Comparison of ENCODE assay signal across 1 cellular context in the genomic region with DNA sequence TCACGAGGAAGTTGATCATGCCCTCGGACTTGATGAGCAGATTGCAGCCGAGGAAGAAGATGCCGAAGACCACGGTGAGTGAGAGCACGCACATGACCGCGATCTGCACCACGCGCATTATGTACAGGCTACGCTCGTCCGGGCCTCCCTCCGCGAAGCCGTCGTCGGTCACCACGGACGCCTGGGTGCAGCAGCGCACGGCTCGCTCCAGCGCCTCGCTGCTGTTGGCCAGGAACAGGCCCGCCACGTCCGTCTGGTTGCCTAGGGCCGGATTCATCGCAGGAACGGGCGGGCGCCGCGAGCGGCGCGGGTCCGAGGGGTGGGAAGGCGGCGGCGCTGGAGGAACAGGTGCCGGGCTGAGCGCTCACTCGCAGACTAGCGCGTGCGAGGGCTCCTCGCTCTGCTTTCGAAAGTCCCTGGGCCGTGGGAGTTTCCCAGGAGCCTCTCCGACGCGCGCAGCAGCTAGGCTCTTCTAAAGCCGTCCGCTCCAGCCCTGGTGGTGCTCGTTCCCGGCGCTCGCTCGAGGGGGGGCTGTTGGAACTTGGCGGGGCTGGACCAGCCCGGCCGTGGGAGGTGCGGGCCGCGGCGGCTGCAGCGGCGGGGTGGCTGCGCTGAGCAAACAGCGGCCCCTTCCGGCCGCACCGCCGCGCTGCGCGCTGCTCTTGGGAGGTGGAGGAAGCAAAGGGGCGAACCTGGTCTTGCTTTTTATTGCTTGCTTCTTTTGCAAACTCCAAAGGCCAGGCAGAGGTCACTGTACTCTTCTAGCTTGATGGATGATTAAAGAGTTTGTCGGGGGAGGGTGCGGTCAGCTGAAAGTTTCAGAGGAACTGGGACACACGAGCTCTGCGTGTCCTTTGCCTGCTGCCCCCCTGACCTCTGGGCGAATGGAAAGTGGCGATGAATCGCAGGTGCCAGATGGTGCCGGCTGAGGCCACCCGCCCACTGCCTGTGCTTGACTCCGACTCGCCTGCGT.
TF ChIP-seq lines count a peak whose summit lies in the region.

A gene (minus strand): TSS at position 474 of the 973 bp plus-strand sequence. CDS start 197 bp downstream, at position 277.

TF ChIP-seq in K562, 482 proteins besides CTCF, POLR2A, EP300 and RAD21 (continued from another document):
- TF ChIP-seq, protein P1, sequence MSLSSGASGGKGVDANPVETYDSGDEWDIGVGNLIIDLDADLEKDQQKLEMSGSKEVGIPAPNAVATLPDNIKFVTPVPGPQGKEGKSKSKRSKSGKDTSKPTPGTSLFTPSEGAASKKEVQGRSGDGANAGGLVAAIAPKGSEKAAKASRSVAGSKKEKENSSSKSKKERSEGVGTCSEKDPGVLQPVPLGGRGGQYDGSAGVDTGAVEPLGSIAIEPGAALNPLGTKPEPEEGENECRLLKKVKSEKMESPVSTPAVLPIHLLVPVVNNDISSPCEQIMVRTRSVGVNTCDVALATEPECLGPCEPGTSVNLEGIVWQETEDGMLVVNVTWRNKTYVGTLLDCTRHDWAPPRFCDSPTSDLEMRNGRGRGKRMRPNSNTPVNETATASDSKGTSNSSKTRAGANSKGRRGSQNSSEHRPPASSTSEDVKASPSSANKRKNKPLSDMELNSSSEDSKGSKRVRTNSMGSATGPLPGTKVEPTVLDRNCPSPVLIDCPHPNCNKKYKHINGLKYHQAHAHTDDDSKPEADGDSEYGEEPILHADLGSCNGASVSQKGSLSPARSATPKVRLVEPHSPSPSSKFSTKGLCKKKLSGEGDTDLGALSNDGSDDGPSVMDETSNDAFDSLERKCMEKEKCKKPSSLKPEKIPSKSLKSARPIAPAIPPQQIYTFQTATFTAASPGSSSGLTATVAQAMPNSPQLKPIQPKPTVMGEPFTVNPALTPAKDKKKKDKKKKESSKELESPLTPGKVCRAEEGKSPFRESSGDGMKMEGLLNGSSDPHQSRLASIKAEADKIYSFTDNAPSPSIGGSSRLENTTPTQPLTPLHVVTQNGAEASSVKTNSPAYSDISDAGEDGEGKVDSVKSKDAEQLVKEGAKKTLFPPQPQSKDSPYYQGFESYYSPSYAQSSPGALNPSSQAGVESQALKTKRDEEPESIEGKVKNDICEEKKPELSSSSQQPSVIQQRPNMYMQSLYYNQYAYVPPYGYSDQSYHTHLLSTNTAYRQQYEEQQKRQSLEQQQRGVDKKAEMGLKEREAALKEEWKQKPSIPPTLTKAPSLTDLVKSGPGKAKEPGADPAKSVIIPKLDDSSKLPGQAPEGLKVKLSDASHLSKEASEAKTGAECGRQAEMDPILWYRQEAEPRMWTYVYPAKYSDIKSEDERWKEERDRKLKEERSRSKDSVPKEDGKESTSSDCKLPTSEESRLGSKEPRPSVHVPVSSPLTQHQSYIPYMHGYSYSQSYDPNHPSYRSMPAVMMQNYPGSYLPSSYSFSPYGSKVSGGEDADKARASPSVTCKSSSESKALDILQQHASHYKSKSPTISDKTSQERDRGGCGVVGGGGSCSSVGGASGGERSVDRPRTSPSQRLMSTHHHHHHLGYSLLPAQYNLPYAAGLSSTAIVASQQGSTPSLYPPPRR (CRISPR knock-in tag; IDR thresholded peaks at IDR 0.05; ENCODE audit: borderline replicate concordance) = no peak
- TF ChIP-seq, protein P2, sequence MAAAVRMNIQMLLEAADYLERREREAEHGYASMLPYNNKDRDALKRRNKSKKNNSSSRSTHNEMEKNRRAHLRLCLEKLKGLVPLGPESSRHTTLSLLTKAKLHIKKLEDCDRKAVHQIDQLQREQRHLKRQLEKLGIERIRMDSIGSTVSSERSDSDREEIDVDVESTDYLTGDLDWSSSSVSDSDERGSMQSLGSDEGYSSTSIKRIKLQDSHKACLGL (CRISPR knock-in tag; IDR thresholded peaks at IDR 0.05; ENCODE audit: borderline replicate concordance, poor library complexity, severe bottlenecking) = no peak
- TF ChIP-seq RFX5 (IDR thresholded peaks at IDR 0.05; ENCODE audit: low read depth, low read length) (no peak), TFAM (CRISPR knock-in tag; conservative IDR thresholded peaks at IDR 0.05) (no peak), ESRRA (IDR thresholded peaks at IDR 0.05; ENCODE audit: borderline replicate concordance, low read depth) (no peak), ZNF217 (CRISPR knock-in tag; IDR thresholded peaks at IDR 0.05) (no peak), ZNF75A (CRISPR knock-in tag; IDR thresholded peaks at IDR 0.05) (no peak), HDAC8 (tag; IDR thresholded peaks at IDR 0.05) (no peak), FOXA1 (IDR thresholded peaks at IDR 0.05; ENCODE audit: borderline replicate concordance) (no peak), ZNF384 (IDR thresholded peaks at IDR 0.05; ENCODE audit: low read depth, low read length) (no peak), CCNT2 (IDR thresholded peaks at IDR 0.05; ENCODE audit: borderline replicate concordance, extremely low read depth, insufficient read length, low read depth, low read length) (peak; percentile 17), GATAD2A (IDR thresholded peaks at IDR 0.05) (no peak), RBM25 (IDR thresholded peaks at IDR 0.05; ENCODE audit: low read depth, low read length, severe bottlenecking) (no peak), ZNF79 (CRISPR knock-in tag; IDR thresholded peaks at IDR 0.05; ENCODE audit: low read depth) (no peak), ZNF23 (CRISPR knock-in tag; IDR thresholded peaks at IDR 0.05) (no peak)
